20 cellular contexts compared by ENCODE assay signal in the genomic region with DNA sequence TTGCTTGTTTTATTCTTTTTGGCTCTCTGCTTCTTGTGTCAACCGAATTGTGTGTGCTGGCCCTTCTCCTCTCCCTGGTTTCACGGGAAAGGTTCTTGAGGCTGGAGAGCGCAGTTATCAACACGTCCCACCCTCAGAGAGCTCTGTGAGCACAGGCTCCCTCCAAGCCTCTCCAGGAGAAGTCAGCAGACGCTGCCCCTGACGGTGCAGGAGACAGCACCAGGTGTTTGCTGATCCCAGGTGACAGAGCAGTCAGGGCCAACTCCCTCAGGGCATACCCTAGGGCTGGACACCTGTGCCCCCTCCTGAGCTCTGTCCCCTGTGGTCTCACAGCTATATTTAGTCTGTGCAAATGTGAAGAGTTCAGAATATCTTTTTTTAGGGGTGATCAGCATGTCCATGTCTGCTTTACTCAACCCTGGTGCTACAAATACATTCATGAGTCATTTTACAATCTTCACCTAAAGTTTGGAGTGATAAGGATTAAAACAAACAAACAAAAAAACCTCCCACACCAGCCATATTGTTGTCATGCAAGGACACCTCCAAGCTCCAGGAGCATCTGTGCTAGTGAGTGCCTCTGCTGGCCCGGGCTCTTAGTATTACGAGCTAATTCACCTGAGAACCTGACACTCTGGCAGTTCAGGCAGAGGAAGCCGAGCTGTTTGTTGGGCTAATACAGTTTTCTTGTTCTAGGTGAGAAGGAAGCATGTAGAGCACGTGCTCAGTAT.
DNase-seq lines count a peak whose midpoint lies in the region; ATAC-seq and TF ChIP-seq lines count a peak whose summit lies in the region.
"Had no signal": no experiment of that assay in that cellular context is flagged by ENCODE, and none has a peak within 500 bp of the region (broad histone marks: within the 10 kb centered on the region; RNA-seq: fewer than 3 reads in every experiment).

No MANE protein-coding gene starts in this region.

- no peaks in the 10 kb centered on the region for H3K79me2 ChIP-seq in mesendoderm (ENCODE audit: control insufficient read depth, insufficient read depth, low read length)

- H4K8ac ChIP-seq in mesendoderm (ENCODE audit: low read depth, low read length): no peak overlapping the region

- H3K18ac ChIP-seq in mesendoderm (ENCODE audit: low read length): no peak overlapping the region

- POLR2A ChIA-PET in GM10248 (lab: Yijun Ruan, JAX): no interaction called here

- H3K79me1 ChIP-seq in mesendoderm (ENCODE audit: low read length): no peaks in the 10 kb centered on the region

- H3K9ac ChIP-seq in mesendoderm (ENCODE audit: low read length): no peak overlapping the region

- ATAC-seq in HG02623 (IDR thresholded peaks at IDR 0.05; ENCODE audit: unreplicated experiment): no peak
- ATAC-seq: CD8-positive, alpha-beta T cell; GM12878; HepG2 had no signal

- DNase-seq in COLO668 (lab: John Stamatoyannopoulos, UW; ENCODE audit: unreplicated experiment): peak; percentile 45
- DNase-seq in NCI-H2171 (lab: John Stamatoyannopoulos, UW): peak; percentile 68
- DNase-seq in RPMI8226: peak; percentile 27
- peak; percentile 16 for DNase-seq in mesendoderm
- DNase-seq in GM10248 (ENCODE audit: extremely low spot score): no peak
- no peak for DNase-seq in HT-29 (ENCODE audit: low spot score)
- no peak for DNase-seq in amygdala (lab: John Stamatoyannopoulos, UW)
- DNase-seq: CD8-positive, alpha-beta T cell; DMS79; KG1; NCI-H1105 treated with DMSO at 0.1 percent for 48 hours; NCI-H1930; NCI-H226; NCI-H748 treated with DMSO at 0.1 percent for 48 hours; PC-9; T-helper 2 cell had no signal

- H3K4ac ChIP-seq in mesendoderm (ENCODE audit: low read depth, low read length): no peak overlapping the region

- H3K56ac ChIP-seq in mesendoderm (ENCODE audit: low read length): no peak overlapping the region

- H3K23ac ChIP-seq in mesendoderm (ENCODE audit: low read length): no peak overlapping the region

- H2BK120ac ChIP-seq in mesendoderm (ENCODE audit: low read depth, low read length): no peak overlapping the region

- no peak overlapping the region for H2BK15ac ChIP-seq in mesendoderm (replicated peaks; ENCODE audit: low read depth)

- H2AK5ac ChIP-seq in mesendoderm (ENCODE audit: low read length): no peak overlapping the region

- H3K36me3 ChIP-seq in mesendoderm (ENCODE audit: control insufficient read depth, insufficient read depth, low read length): no peaks in the 10 kb centered on the region
- H3K36me3 ChIP-seq: SJSA1 had no signal

- H3K4me1 ChIP-seq in mesendoderm (ENCODE audit: control insufficient read depth, low read depth, low read length): no peaks in the 10 kb centered on the region

- WGBS in mesendoderm (ENCODE audit: extremely low coverage, insufficient coverage, low lambda C conversion rate): no CpG with 5 or more reads among the region's 10 CpGs

- no peak overlapping the region for H3K4me3 ChIP-seq in mesendoderm (ENCODE audit: low read length)
- H3K4me3 ChIP-seq: GM12878, PC-9, SJSA1 had no signal

- no peak overlapping the region for H3K4me2 ChIP-seq in mesendoderm (ENCODE audit: low read length)
- H3K4me2 ChIP-seq: PC-9 had no signal

- no peak overlapping the region for H4K5ac ChIP-seq in mesendoderm (ENCODE audit: low read length)

- CTCF ChIA-PET in GM10248 (lab: Yijun Ruan, JAX): interaction anchor here (0.7 to 3.8 kb wide), 7 partner anchors 8 to 561 kb away, joined by 3 to 18 read pairs (median 4); no protein-coding TSS in a partner anchor

- no peaks in the 10 kb centered on the region for H3K27me3 ChIP-seq in mesendoderm (ENCODE audit: insufficient read depth, low read length, poor library complexity)
- H3K27me3 ChIP-seq: SJSA1 had no signal

- no peak overlapping the region for H2BK5ac ChIP-seq in mesendoderm (ENCODE audit: low read length)

- TF ChIP-seq CTCF in GM10248 (IDR thresholded peaks at IDR 0.05; ENCODE audit: control extremely low read depth, extremely low read depth, low read depth, missing control alignments): no peak

- H3K27ac ChIP-seq in mesendoderm (ENCODE audit: low read depth, low read length): no peak overlapping the region
- H3K27ac ChIP-seq: PC-9, SJSA1 had no signal

Comparison
In these comparisons a context has a peak if more than half of its experiments do, and no peak if none do; other contexts are left out.
1. DNase-seq: peak in COLO668 (single experiment), NCI-H2171 (single experiment), RPMI8226 (single experiment) and mesendoderm (single experiment); none in GM10248 (single experiment), HT-29 (single experiment) and amygdala (0 of 56).